10 cellular contexts compared by ENCODE assay signal in the genomic region with DNA sequence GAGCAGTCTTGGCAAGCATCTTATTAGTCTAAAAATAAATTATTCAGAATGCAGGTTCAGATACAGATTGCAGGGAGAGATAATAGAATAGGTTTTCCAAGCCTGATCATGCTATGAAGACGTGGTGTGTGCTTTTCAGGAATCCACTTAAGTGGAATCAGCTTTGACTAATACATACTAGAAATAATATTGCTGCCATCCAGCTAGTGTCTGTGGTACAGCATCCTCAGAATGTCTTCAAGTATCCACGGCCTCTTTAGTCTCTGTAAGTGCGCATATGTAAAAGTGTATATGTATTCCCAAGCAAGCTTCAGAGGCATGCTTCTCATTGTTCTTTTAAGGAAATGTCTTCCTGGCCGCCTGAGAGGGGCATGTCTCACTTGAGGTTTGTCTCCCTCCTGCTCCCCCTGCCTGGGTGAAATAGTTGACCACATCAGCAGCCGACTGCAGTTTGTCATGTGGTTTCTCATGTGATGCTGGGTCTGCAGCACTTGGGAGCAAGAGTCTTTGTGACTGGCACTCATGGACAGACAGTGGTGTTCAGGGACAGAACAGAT.
DNase-seq lines count a peak whose midpoint lies in the region; ATAC-seq, FAIRE-seq and TF ChIP-seq lines count a peak whose summit lies in the region.
"Had no signal": no experiment of that assay in that cellular context is flagged by ENCODE, and none has a peak within 500 bp of the region (broad histone marks: within the 10 kb centered on the region; RNA-seq: fewer than 3 reads in every experiment).

No MANE protein-coding gene starts in this region.

- no peaks in the 10 kb centered on the region for H3K79me2 ChIP-seq in K562 (ENCODE audit: control insufficient read depth, insufficient read depth, low read length)

- TF ChIP-seq RAD21 in K562 (CRISPR knock-in tag; conservative IDR thresholded peaks at IDR 0.05 in 1 of 2, IDR thresholded peaks at IDR 0.05 in 1 of 2), result peak; percentile 37 to 44; a peak in 3 of 4 replicates

- peak in 2 of 3 experiments; percentile 11 to 22; a peak in 1 of 6 replicates for TF ChIP-seq CTCF in K562 (IDR thresholded peaks at IDR 0.05 in 2 of 3, conservative IDR thresholded peaks at IDR 0.05 in 1 of 3; ENCODE audit: insufficient read depth in 2 of 3, low read depth in 1 of 3, low read length in 3 of 3)
- TF ChIP-seq CTCF in kidney (IDR thresholded peaks at IDR 0.05; ENCODE audit: borderline replicate concordance, extremely low read depth, insufficient read depth), result no peak

- DNase-seq in DMS114 treated with DMSO at 0.1 percent for 48 hours (lab: John Stamatoyannopoulos, UW; ENCODE audit: unreplicated experiment) (peak; percentile 63), NCI-H146 (lab: John Stamatoyannopoulos, UW) (peak; percentile 29), K562 (ENCODE audit: extremely low read depth in 1 of 4, low spot score in 3 of 4) (peak in 1 of 4 experiments; percentile 5), kidney (peak; percentile 65), HuH-7.5 (ENCODE audit: low spot score) (no peak)

- no peaks in the 10 kb centered on the region for H3K9me1 ChIP-seq in K562 (ENCODE audit: control insufficient read depth, insufficient read depth, low read length)

- H3K4me1 ChIP-seq in K562 (replicated peaks in 1 of 2; ENCODE audit: control insufficient read depth in 2 of 2, insufficient read depth in 2 of 2, low read length in 2 of 2) (peaks cover 0 to 6% of the 10 kb centered on the region in 2 experiments; a peak in 1 of 5 replicates), kidney (ENCODE audit: control insufficient read depth in 1 of 2, insufficient read depth in 1 of 2, low read depth in 1 of 2, low read length in 2 of 2) (peaks cover 29 to 31% of the 10 kb centered on the region in 2 donors)

- no peak overlapping the region for H2AFZ ChIP-seq in K562 (ENCODE audit: low read depth, low read length)

- TF ChIP-seq EP300 in K562 (IDR thresholded peaks at IDR 0.05; ENCODE audit: low read length), result no peak

- ATAC-seq in K562, result peak; percentile 55; the same call in 2 of the 3 replicates
- no peak for ATAC-seq in GM21360 (IDR thresholded peaks at IDR 0.05; ENCODE audit: unreplicated experiment)
- no peak for ATAC-seq in GM18909 (IDR thresholded peaks at IDR 0.05; ENCODE audit: poor library complexity, unreplicated experiment)
- ATAC-seq in GM18498 (IDR thresholded peaks at IDR 0.05; ENCODE audit: unreplicated experiment), result no peak

- CTCF ChIA-PET in K562 (lab: Yijun Ruan, JAX; ENCODE audit: low intra/inter-chr PET ratio), result no interaction called here

- no peak for TF ChIP-seq POLR2A in K562 (conservative IDR thresholded peaks at IDR 0.05)

- H3K9me3 ChIP-seq in K562 (replicated peaks; ENCODE audit: control insufficient read depth, insufficient read depth, low read depth, low read length), result no peaks in the 10 kb centered on the region
- no peaks in the 10 kb centered on the region for H3K9me3 ChIP-seq in kidney (ENCODE audit: control insufficient read depth in 1 of 2, low read length in 2 of 2)

- H3K36me3 ChIP-seq in K562 (ENCODE audit: control insufficient read depth, insufficient read depth, low read length) (no peaks in the 10 kb centered on the region), kidney (ENCODE audit: control insufficient read depth in 1 of 2, insufficient read depth in 2 of 2, low read length in 2 of 2) (no peaks in the 10 kb centered on the region)

- no peak overlapping the region for H3K4me2 ChIP-seq in K562 (ENCODE audit: insufficient read depth, low read length)

- in situ Hi-C loops in K562 (cut with MboI), result no loop called here

- no peaks in the 10 kb centered on the region for H4K20me1 ChIP-seq in K562 (replicated peaks; ENCODE audit: control insufficient read depth, insufficient read depth, low read length)

- no peak for FAIRE-seq in K562 (lab: Jason Lieb, UNC)
- no peak for FAIRE-seq in kidney (lab: Jason Lieb, UNC)
- FAIRE-seq: keratinocyte had no signal

- H3K9ac ChIP-seq in K562 (ENCODE audit: insufficient read depth in 1 of 2, low read depth in 2 of 2, low read length in 2 of 2), result no peak overlapping the region
- no peak overlapping the region for H3K9ac ChIP-seq in kidney (ENCODE audit: low read length in 2 of 2)

- H3K27ac ChIP-seq in K562 (ENCODE audit: extremely low read depth, low read depth, low read length), result no peak overlapping the region
- peak overlapping the region in 1 of 2 donors; percentile 42 for H3K27ac ChIP-seq in kidney (ENCODE audit: low read depth in 2 of 2, low read length in 2 of 2)
- H3K27ac ChIP-seq: HL-60 had no signal

- intact Hi-C loops in K562 (cut with micrococcal nuclease), result no loop called here
- intact Hi-C loops in kidney (cut with DNase I), result no loop called here

- POLR2A ChIA-PET in K562 (lab: Yijun Ruan, JAX), result no interaction called here

- 1% methylated on average over 5 of the region's 5 CpGs for WGBS in K562 (ENCODE audit: insufficient coverage, low coverage, missing lambda C conversion rate)

- peaks cover 17 to 27% of the 10 kb centered on the region in 2 experiments for H3K27me3 ChIP-seq in K562 (ENCODE audit: control insufficient read depth in 2 of 2, insufficient read depth in 2 of 2, low read length in 2 of 2)

- BruUV-seq in K562 (replicated peaks; lab: Mats Ljungman, UMichigan), result no TSS peak

- H3K4me3 ChIP-seq in K562 (no peak overlapping the region), kidney (ENCODE audit: low read length in 2 of 2) (peak overlapping the region; percentile 51 to 67)

TF ChIP-seq in K562, 482 proteins besides CTCF, POLR2A, EP300 and RAD21:
- TF ChIP-seq, protein P1, sequence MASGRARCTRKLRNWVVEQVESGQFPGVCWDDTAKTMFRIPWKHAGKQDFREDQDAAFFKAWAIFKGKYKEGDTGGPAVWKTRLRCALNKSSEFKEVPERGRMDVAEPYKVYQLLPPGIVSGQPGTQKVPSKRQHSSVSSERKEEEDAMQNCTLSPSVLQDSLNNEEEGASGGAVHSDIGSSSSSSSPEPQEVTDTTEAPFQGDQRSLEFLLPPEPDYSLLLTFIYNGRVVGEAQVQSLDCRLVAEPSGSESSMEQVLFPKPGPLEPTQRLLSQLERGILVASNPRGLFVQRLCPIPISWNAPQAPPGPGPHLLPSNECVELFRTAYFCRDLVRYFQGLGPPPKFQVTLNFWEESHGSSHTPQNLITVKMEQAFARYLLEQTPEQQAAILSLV (tag; IDR thresholded peaks at IDR 0.05), result no peak
- TF ChIP-seq ZFP1 (CRISPR knock-in tag; IDR thresholded peaks at IDR 0.05) (no peak), KLF6 (CRISPR knock-in tag; IDR thresholded peaks at IDR 0.05; ENCODE audit: borderline replicate concordance) (no peak), POLR2AphosphoS5 (IDR thresholded peaks at IDR 0.05; ENCODE audit: control insufficient read depth, insufficient read depth, low read depth, low read length) (no peak), ZNF584 (CRISPR knock-in tag; IDR thresholded peaks at IDR 0.05; ENCODE audit: low read depth) (no peak), RNF2 (IDR thresholded peaks at IDR 0.05) (no peak), LARP7 (IDR thresholded peaks at IDR 0.05) (no peak), ZFX (CRISPR knock-in tag; IDR thresholded peaks at IDR 0.05) (no peak), KLF13 (tag; IDR thresholded peaks at IDR 0.05; ENCODE audit: borderline replicate concordance, low read depth) (no peak), ZNF146 (CRISPR knock-in tag; IDR thresholded peaks at IDR 0.05; ENCODE audit: unreplicated experiment) (no peak), AFF1 (IDR thresholded peaks at IDR 0.05; ENCODE audit: low read depth in 1 of 2, partially characterized antibody in 2 of 2) (no peak)
